ENCODE assay signal across 8 cellular contexts in the genomic region with DNA sequence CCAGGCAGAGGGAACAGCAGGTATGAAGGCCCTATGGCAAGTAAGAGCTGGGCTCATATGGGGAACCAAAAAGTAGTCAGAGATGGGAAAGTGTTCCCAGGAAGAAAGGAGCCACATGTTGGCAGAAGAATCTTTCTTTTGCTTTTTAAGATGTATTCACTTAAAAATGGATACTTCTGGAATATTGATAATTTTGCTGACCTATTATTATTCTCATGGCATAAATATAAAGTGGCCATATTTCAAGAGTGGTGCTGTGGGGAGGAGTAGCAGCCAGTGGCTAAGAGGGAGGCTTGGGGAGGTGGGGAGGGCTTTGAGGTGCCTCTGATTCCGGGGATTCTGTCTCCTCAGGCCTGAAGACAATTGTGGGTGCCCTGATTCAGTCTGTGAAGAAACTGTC.
"Had no signal": no experiment of that assay in that cellular context is flagged by ENCODE, and none has a peak within 500 bp of the region (broad histone marks: within the 10 kb centered on the region; RNA-seq: fewer than 3 reads in every experiment).

No MANE protein-coding gene starts in this region.

- ATAC-seq: GM12878 had no signal

- DNase-seq: GDM1, GF-D8 had no signal

- FAIRE-seq: G401.6, GM12878, GM12891, GM12892, GM18507, GM19239 had no signal

- H3K4me3 ChIP-seq: GM12878 had no signal
